10 cellular contexts compared by ENCODE assay signal in the genomic region with DNA sequence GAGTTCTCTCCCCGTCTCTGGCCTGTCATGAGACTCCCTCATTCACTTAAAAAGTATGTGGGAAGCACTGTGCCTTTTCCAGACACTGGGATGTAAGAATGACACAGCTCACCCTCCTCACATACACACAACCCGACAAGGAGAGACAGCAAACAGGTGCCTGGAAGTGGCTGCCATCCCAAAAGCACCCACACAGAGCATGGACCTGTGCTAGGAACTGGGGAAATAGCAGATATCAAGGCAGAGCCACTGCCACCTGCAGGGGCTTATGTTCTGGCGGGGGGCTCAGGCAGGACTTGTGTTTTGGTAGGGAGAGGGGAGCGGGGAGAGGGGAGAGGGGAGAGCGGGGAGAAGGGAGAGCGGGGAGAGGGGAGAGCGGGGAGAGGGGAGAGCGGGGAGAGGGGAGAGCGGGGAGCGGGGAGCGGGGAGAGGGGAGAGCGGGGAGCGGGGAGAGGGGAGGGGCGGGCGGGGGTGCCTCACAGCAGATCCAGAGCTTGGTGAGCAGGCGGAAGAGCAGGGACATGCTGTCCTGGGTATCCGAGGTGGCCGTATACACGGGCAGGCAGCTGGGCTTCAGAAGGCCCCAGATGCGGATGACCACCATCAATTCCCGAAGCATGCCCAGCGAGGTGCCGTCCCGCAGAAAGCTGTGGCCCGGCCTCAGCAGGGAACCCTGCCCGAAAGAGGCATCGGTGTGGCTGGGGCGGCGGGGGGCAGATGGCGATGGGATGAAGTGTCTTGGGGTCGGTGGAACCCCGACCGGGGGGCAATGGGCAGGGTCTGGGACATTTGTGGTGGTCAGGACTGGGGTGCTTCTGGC. TPM values are rescaled to one million over a fixed set of nuclear protein-coding genes. Genes with fewer than 3 reads are reported as not detected.
A peak's percentile ranks its signal among the peaks of the same experiment; 100 is the strongest.
DNase-seq lines count a peak whose midpoint lies in the region; ATAC-seq lines count a peak whose summit lies in the region.
"Had no signal": no experiment of that assay in that cellular context is flagged by ENCODE, and none has a peak within 500 bp of the region (broad histone marks: within the 10 kb centered on the region; RNA-seq: fewer than 3 reads in every experiment).

No MANE protein-coding gene starts in this region.

- H3K27me3 Mint-ChIP-seq in activated T-helper 2 cell treated with anti-CD3 and anti-CD28 coated beads, Interferon-gamma antibody, Interleukin-2, Interleukin-4, amounts not matched to agents 10 μg/mL and 5 μg/mL and 100 μg/mL, durations not matched to agents 14 hours and 24 hours and 36 hours (ENCODE audit: low read depth) = no peaks in the 10 kb centered on the region
- H3K27me3 Mint-ChIP-seq in memory B cell = no peaks in the 10 kb centered on the region

- peak; percentile 62 for DNase-seq in AG08395 (ENCODE audit: low spot score)
- DNase-seq in ELF-1 (ENCODE audit: low read depth, low spot score) = peak; percentile 50
- no peak for DNase-seq in activated T-helper 2 cell treated with anti-CD3 and anti-CD28 coated beads, Interferon-gamma antibody, Interleukin-2, Interleukin-4, amounts not matched to agents 10 μg/mL and 5 μg/mL and 100 μg/mL, durations not matched to agents 14 hours and 24 hours and 36 hours (ENCODE audit: low spot score)
- DNase-seq in memory B cell (ENCODE audit: low spot score in 2 of 2) = no peak
- no peak for DNase-seq in GDM1 (lab: John Stamatoyannopoulos, UW)
- no peak for DNase-seq in stimulated activated CD8-positive, alpha-beta memory T cell treated with anti-CD3 and anti-CD28 coated beads, Interleukin-4, amount 100 ng/mL, for 48 hours

- H3K9me3 Mint-ChIP-seq in activated T-helper 2 cell treated with anti-CD3 and anti-CD28 coated beads, Interferon-gamma antibody, Interleukin-2, Interleukin-4, amounts not matched to agents 10 μg/mL and 5 μg/mL and 100 μg/mL, durations not matched to agents 14 hours and 24 hours and 36 hours = no peaks in the 10 kb centered on the region
- no peaks in the 10 kb centered on the region for H3K9me3 Mint-ChIP-seq in memory B cell
- H3K9me3 Mint-ChIP-seq: immature natural killer cell had no signal

- intact Hi-C loops in activated T-helper 2 cell treated with anti-CD3 and anti-CD28 coated beads, Interferon-gamma antibody, Interleukin-2, Interleukin-4, amounts not matched to agents 10 μg/mL and 5 μg/mL and 100 μg/mL, durations not matched to agents 14 hours and 24 hours and 36 hours (cut with micrococcal nuclease) = no loop called here

- peak overlapping the region; percentile 72 for H3K27ac Mint-ChIP-seq in activated T-helper 2 cell treated with anti-CD3 and anti-CD28 coated beads, Interferon-gamma antibody, Interleukin-2, Interleukin-4, amounts not matched to agents 10 μg/mL and 5 μg/mL and 100 μg/mL, durations not matched to agents 14 hours and 24 hours and 36 hours
- H3K27ac Mint-ChIP-seq in memory B cell = peak overlapping the region; percentile 90

- peaks cover 2% of the 10 kb centered on the region for H3K4me1 Mint-ChIP-seq in activated T-helper 2 cell treated with anti-CD3 and anti-CD28 coated beads, Interferon-gamma antibody, Interleukin-2, Interleukin-4, amounts not matched to agents 10 μg/mL and 5 μg/mL and 100 μg/mL, durations not matched to agents 14 hours and 24 hours and 36 hours (ENCODE audit: low read depth)
- peaks cover 17% of the 10 kb centered on the region for H3K4me1 Mint-ChIP-seq in memory B cell

- H3K36me3 Mint-ChIP-seq in activated T-helper 2 cell treated with anti-CD3 and anti-CD28 coated beads, Interferon-gamma antibody, Interleukin-2, Interleukin-4, amounts not matched to agents 10 μg/mL and 5 μg/mL and 100 μg/mL, durations not matched to agents 14 hours and 24 hours and 36 hours (ENCODE audit: low read depth) = peaks cover 16% of the 10 kb centered on the region
- peaks cover 16% of the 10 kb centered on the region for H3K36me3 Mint-ChIP-seq in memory B cell

- no peak for ATAC-seq in memory B cell (ENCODE audit: low read depth)
- ATAC-seq in GM19023 (IDR thresholded peaks at IDR 0.05; ENCODE audit: unreplicated experiment) = no peak
- no peak for ATAC-seq in GM21528 (IDR thresholded peaks at IDR 0.05; ENCODE audit: low FRiP score, unreplicated experiment)

- peak overlapping the region; percentile 33 for H3K4me3 Mint-ChIP-seq in activated T-helper 2 cell treated with anti-CD3 and anti-CD28 coated beads, Interferon-gamma antibody, Interleukin-2, Interleukin-4, amounts not matched to agents 10 μg/mL and 5 μg/mL and 100 μg/mL, durations not matched to agents 14 hours and 24 hours and 36 hours (ENCODE audit: low read depth)
- peak overlapping the region; percentile 88 for H3K4me3 Mint-ChIP-seq in memory B cell

RNA-seq across cellular contexts. Expression of gene CFD, which starts 12.2 kb away (rescaled TPM):
- total RNA-seq in activated T-helper 2 cell treated with anti-CD3 and anti-CD28 coated beads, Interferon-gamma antibody, Interleukin-2, Interleukin-4, amounts not matched to agents 10 μg/mL and 5 μg/mL and 100 μg/mL, durations not matched to agents 14 hours and 24 hours and 36 hours = 0.94 and 1.8 TPM in 2 replicates

RNA-seq across cellular contexts. Expression of gene ELANE, which starts 19.6 kb away (rescaled TPM):
- total RNA-seq in activated T-helper 2 cell treated with anti-CD3 and anti-CD28 coated beads, Interferon-gamma antibody, Interleukin-2, Interleukin-4, amounts not matched to agents 10 μg/mL and 5 μg/mL and 100 μg/mL, durations not matched to agents 14 hours and 24 hours and 36 hours = not detected in 2 replicates
- total RNA-seq: ascending aorta had no signal

RNA-seq across cellular contexts. Expression of gene MED16, which starts 21.3 kb away (rescaled TPM):
- 55.7 and 64.1 TPM in 2 replicates for total RNA-seq in activated T-helper 2 cell treated with anti-CD3 and anti-CD28 coated beads, Interferon-gamma antibody, Interleukin-2, Interleukin-4, amounts not matched to agents 10 μg/mL and 5 μg/mL and 100 μg/mL, durations not matched to agents 14 hours and 24 hours and 36 hours

RNA-seq across cellular contexts. Expression of gene RNU6-9, which starts 21.6 kb away (rescaled TPM):
- total RNA-seq in activated T-helper 2 cell treated with anti-CD3 and anti-CD28 coated beads, Interferon-gamma antibody, Interleukin-2, Interleukin-4, amounts not matched to agents 10 μg/mL and 5 μg/mL and 100 μg/mL, durations not matched to agents 14 hours and 24 hours and 36 hours = not detected in 2 replicates
- total RNA-seq: ascending aorta had no signal

RNA-seq across cellular contexts. Expression of gene PRTN3, which starts 30.9 kb away (rescaled TPM):
- total RNA-seq in activated T-helper 2 cell treated with anti-CD3 and anti-CD28 coated beads, Interferon-gamma antibody, Interleukin-2, Interleukin-4, amounts not matched to agents 10 μg/mL and 5 μg/mL and 100 μg/mL, durations not matched to agents 14 hours and 24 hours and 36 hours = not detected in 2 replicates
- total RNA-seq: ascending aorta had no signal

Comparison
In these comparisons a context has a peak if more than half of its experiments do, and no peak if none do; other contexts are left out.
1. DNase-seq: peak in AG08395 (single experiment) and ELF-1 (single experiment); none in activated T-helper 2 cell treated with anti-CD3 and anti-CD28 coated beads, Interferon-gamma antibody, Interleukin-2, Interleukin-4, amounts not matched to agents 10 μg/mL and 5 μg/mL and 100 μg/mL, durations not matched to agents 14 hours and 24 hours and 36 hours (single experiment), memory B cell (0 of 2), GDM1 (single experiment) and stimulated activated CD8-positive, alpha-beta memory T cell treated with anti-CD3 and anti-CD28 coated beads, Interleukin-4, amount 100 ng/mL, for 48 hours (single experiment).